In the genomic region with DNA sequence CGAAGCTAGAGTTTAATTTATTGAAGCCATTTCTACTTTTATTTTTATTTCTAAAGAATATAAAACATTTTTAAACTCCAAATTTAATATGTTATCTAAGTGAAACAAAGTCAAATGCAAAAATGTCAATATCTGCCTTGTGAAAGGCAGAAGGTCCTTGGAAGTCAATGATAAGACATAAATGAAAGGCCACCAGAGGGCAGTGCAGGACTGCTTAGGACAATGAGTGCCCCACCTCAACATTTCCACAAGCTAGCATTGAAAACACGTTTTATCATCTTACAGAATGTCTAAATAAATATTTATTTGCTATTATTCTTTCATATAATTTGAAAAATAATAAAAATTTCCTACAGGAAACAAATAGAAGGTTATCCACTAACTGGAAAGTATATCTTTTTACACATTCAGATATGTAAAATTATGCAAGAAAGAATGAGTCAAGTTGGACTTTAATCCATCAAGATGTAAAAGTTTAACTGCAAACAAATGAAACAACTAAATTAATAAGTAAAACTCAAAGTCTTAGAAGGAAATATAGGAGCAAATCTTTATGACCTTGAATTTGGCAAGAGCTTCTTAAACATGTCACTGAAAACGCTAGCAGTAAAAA, we compare ENCODE assay signal across 7 cellular contexts.
DNase-seq lines count a peak whose midpoint lies in the region; ATAC-seq, FAIRE-seq and TF ChIP-seq lines count a peak whose summit lies in the region.

No MANE protein-coding gene starts in this region.

- no peak overlapping the region for H3K9ac ChIP-seq in colonic mucosa (ENCODE audit: low read depth in 2 of 2, low read length in 2 of 2)
- no peak overlapping the region for H3K9ac ChIP-seq in HepG2 (ENCODE audit: insufficient read depth, low read depth, low read length)

- H3K27me3 ChIP-seq in colonic mucosa (no peaks in the 10 kb centered on the region), HepG2 (ENCODE audit: control insufficient read depth in 1 of 2, insufficient read depth in 2 of 2, low read length in 2 of 2) (no peaks in the 10 kb centered on the region; a peak in 2 of 5 replicates)

- no peak for ATAC-seq in HepG2

- 18% methylated on average over 3 of the region's 3 CpGs for WGBS in HepG2 (ENCODE audit: low lambda C conversion rate)

- H3K4me3 ChIP-seq in colonic mucosa (no peak overlapping the region), HepG2 (replicated peaks in 1 of 3; ENCODE audit: insufficient read depth in 1 of 3, low read depth in 2 of 3, low read length in 3 of 3) (peak overlapping the region in 1 of 3 experiments; percentile 7; a peak in 1 of 6 replicates)

- no peak for TF ChIP-seq EP300 in HepG2 (IDR thresholded peaks at IDR 0.05; ENCODE audit: low read depth in 2 of 2, low read length in 2 of 2)
- TF ChIP-seq EP300 in HepG2 (CRISPR knock-in tag; IDR thresholded peaks at IDR 0.05; ENCODE audit: borderline replicate concordance): no peak

- TF ChIP-seq CTCF in colonic mucosa (IDR thresholded peaks at IDR 0.05) (peak; percentile 78), HepG2 (CRISPR knock-in tag; IDR thresholded peaks at IDR 0.05) (peak; percentile 73)

- no peak overlapping the region for H2AFZ ChIP-seq in HepG2 (ENCODE audit: low read length)

- H3K27ac ChIP-seq in colonic mucosa: no peak overlapping the region
- no peak overlapping the region for H3K27ac ChIP-seq in HepG2 (ENCODE audit: extremely low read length, insufficient read depth, low read length)

- POLR2A ChIA-PET in HEK293T (lab: Yijun Ruan, JAX): no interaction called here
- POLR2A ChIA-PET in HepG2 (lab: Yijun Ruan, JAX): no interaction called here

- 0 out of 2 replicates have a peak, but pooled peaks have one; percentile 20 for TF ChIP-seq RAD21 in HepG2 (CRISPR knock-in tag; IDR thresholded peaks at IDR 0.05)

- CTCF ChIA-PET in HEK293T (lab: Yijun Ruan, JAX): interaction anchor here (0.6 to 3.0 kb wide), 18 partner anchors 10 to 840 kb away, joined by 3 to 16 read pairs (median 5); no protein-coding TSS in a partner anchor
- CTCF ChIA-PET in HepG2 (lab: Yijun Ruan, JAX; ENCODE audit: low intra/inter-chr PET ratio, low total read pairs): interaction anchor here (0.8 to 4.1 kb wide), 3 partner anchors 21 to 36 kb away, joined by 3 to 34 read pairs (median 22); no protein-coding TSS in a partner anchor

- DNase-seq in GDM1 (lab: John Stamatoyannopoulos, UW) (peak; percentile 13), HEK293T (ENCODE audit: extremely low spot score) (peak; percentile 67), NCI-H1436 (lab: John Stamatoyannopoulos, UW) (peak; percentile 90), T-helper 9 cell (peak; percentile 23), colonic mucosa (peak; percentile 73), HepG2 (ENCODE audit: low spot score) (peak; percentile 63)
- peak; percentile 77 for DNase-seq in stimulated activated CD8-positive, alpha-beta memory T cell treated with anti-CD3 and anti-CD28 coated beads, Interleukin-4, amount 100 ng/mL, for 48 hours

- no peaks in the 10 kb centered on the region for H3K9me3 ChIP-seq in colonic mucosa
- no peaks in the 10 kb centered on the region for H3K9me3 ChIP-seq in HepG2 (ENCODE audit: low read length)

- no TSS peak for BruUV-seq in HepG2 (replicated peaks; lab: Mats Ljungman, UMichigan)

- no peak overlapping the region for H3K4me2 ChIP-seq in HepG2 (ENCODE audit: low read depth, low read length)

- no peaks in the 10 kb centered on the region for H3K36me3 ChIP-seq in colonic mucosa
- no peaks in the 10 kb centered on the region for H3K36me3 ChIP-seq in HepG2 (replicated peaks in 1 of 2; ENCODE audit: control insufficient read depth in 1 of 2, insufficient read depth in 2 of 2, low read length in 2 of 2)

- TF ChIP-seq POLR2A in HepG2 (IDR thresholded peaks at IDR 0.05; ENCODE audit: insufficient read depth in 1 of 2, low read depth in 2 of 2, low read length in 2 of 2): no peak

- no peaks in the 10 kb centered on the region for H3K4me1 ChIP-seq in colonic mucosa
- H3K4me1 ChIP-seq in HepG2 (ENCODE audit: insufficient read depth, low read length): no peaks in the 10 kb centered on the region

- H4K20me1 ChIP-seq in HepG2 (ENCODE audit: insufficient read depth, low read length): no peaks in the 10 kb centered on the region

- H3K79me2 ChIP-seq in HepG2 (ENCODE audit: insufficient read depth, low read length): no peaks in the 10 kb centered on the region

- in situ Hi-C loops in HepG2 (cut with HindIII; ENCODE audit: extremely low pct_ligation_motif_present, low pct_unique_long_range_greater_than_20kb): no loop called here

- intact Hi-C loops in colonic mucosa (cut with DNase I): loop anchor here (2.0 kb wide), 2 partner anchors 29 to 37 kb away; no protein-coding TSS in a partner anchor
- intact Hi-C loops in HepG2 (cut with micrococcal nuclease; ENCODE audit: unreplicated experiment): loop anchor here (1.0 kb wide), 3 partner anchors 25 to 54 kb away; no protein-coding TSS in a partner anchor

- peak; percentile 57 for FAIRE-seq in HepG2 (lab: Jason Lieb, UNC)

TF ChIP-seq in HEK293T, 16 proteins besides CTCF, POLR2A, EP300 and RAD21:
- TF ChIP-seq L3MBTL2 (conservative IDR thresholded peaks at IDR 0.05) (no peak; the same call in 1 of the 2 replicates), FOXK2 (IDR thresholded peaks at IDR 0.05) (no peak), ARNT (IDR thresholded peaks at IDR 0.05) (no peak), ZNF384 (IDR thresholded peaks at IDR 0.05) (no peak), FOXA1 (IDR thresholded peaks at IDR 0.05) (no peak), SP1 (IDR thresholded peaks at IDR 0.05) (no peak), ELF4 (IDR thresholded peaks at IDR 0.05) (no peak), TARDBP (IDR thresholded peaks at IDR 0.05) (no peak), NFRKB (IDR thresholded peaks at IDR 0.05) (no peak), CTBP1 (IDR thresholded peaks at IDR 0.05; ENCODE audit: borderline replicate concordance) (no peak), FOXM1 (IDR thresholded peaks at IDR 0.05; ENCODE audit: borderline replicate concordance) (no peak), BHLHE40 (IDR thresholded peaks at IDR 0.05; ENCODE audit: borderline replicate concordance) (no peak)
- TF ChIP-seq, protein P1, sequence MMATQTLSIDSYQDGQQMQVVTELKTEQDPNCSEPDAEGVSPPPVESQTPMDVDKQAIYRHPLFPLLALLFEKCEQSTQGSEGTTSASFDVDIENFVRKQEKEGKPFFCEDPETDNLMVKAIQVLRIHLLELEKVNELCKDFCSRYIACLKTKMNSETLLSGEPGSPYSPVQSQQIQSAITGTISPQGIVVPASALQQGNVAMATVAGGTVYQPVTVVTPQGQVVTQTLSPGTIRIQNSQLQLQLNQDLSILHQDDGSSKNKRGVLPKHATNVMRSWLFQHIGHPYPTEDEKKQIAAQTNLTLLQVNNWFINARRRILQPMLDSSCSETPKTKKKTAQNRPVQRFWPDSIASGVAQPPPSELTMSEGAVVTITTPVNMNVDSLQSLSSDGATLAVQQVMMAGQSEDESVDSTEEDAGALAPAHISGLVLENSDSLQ (IDR thresholded peaks at IDR 0.05): no peak

TF ChIP-seq in HepG2, 621 proteins besides CTCF, POLR2A, EP300 and RAD21:
- TF ChIP-seq ZNF235 (CRISPR knock-in tag; IDR thresholded peaks at IDR 0.05; ENCODE audit: borderline replicate concordance) (no peak), SMC3 (IDR thresholded peaks at IDR 0.05; ENCODE audit: low read length) (peak; percentile 55), STAG1 (CRISPR knock-in tag; IDR thresholded peaks at IDR 0.05) (peak; percentile 66), KLF6 (CRISPR knock-in tag; IDR thresholded peaks at IDR 0.05) (no peak), MATR3 (CRISPR knock-in tag; IDR thresholded peaks at IDR 0.05) (no peak), HES4 (CRISPR knock-in tag; IDR thresholded peaks at IDR 0.05; ENCODE audit: borderline replicate concordance) (no peak)
- TF ChIP-seq, protein P2, sequence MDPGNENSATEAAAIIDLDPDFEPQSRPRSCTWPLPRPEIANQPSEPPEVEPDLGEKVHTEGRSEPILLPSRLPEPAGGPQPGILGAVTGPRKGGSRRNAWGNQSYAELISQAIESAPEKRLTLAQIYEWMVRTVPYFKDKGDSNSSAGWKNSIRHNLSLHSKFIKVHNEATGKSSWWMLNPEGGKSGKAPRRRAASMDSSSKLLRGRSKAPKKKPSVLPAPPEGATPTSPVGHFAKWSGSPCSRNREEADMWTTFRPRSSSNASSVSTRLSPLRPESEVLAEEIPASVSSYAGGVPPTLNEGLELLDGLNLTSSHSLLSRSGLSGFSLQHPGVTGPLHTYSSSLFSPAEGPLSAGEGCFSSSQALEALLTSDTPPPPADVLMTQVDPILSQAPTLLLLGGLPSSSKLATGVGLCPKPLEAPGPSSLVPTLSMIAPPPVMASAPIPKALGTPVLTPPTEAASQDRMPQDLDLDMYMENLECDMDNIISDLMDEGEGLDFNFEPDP (CRISPR knock-in tag; conservative IDR thresholded peaks at IDR 0.05): no peak
TF ChIP-seq in HepG2: peak in this region for 2.

Comparison
In these comparisons a context has a peak if more than half of its experiments do, and no peak if none do; other contexts are left out.
1. DNase-seq: peak in every context shown above with its lines; median percentile 90 in NCI-H1436; 77 in stimulated activated CD8-positive, alpha-beta memory T cell treated with anti-CD3 and anti-CD28 coated beads, Interleukin-4, amount 100 ng/mL, for 48 hours; 73 in colonic mucosa; 67 in HEK293T; 63 in HepG2; 23 in T-helper 9 cell; 13 in GDM1.